10 cellular contexts compared by ENCODE assay signal in the genomic region with DNA sequence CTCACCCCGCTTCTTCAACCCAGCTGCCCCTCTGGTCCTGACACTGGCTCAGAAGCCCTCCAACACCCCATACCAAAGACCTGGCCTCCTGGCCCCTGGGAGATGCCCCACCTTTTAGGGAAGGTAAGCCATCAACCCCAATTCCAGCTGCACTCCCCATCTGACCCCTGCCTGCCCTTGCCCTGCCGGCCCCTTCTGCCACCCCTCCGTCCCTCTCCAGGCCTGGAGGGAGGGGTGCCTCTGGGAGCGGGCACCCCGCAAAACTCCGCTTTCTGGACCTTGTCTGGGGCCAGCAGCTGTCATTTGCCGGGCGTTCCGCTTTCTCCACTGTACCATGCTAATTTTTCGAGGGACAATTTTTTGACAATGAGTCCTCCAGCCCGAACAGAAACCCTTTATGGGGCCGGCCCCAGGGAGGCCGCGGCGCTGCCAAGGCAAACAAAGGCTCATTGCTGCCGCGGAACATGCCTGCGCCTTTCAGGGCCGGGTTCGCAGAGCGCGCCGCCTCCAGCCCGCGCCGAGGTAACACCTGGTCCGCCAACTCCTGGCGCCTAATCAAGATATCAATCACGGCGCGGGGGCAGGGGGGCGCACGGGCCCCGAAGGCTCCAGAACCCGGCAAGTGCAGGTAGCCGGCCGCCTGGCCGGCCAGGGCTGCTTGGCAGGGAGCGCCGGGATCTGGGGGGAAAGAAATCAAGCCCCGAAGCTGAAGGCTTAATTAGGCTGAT.
DNase-seq lines count a peak whose midpoint lies in the region; ATAC-seq, FAIRE-seq and TF ChIP-seq lines count a peak whose summit lies in the region.
"Had no signal": no experiment of that assay in that cellular context is flagged by ENCODE, and none has a peak within 500 bp of the region (broad histone marks: within the 10 kb centered on the region; RNA-seq: fewer than 3 reads in every experiment).

No MANE protein-coding gene starts in this region.

- intact Hi-C loops in mammary epithelial cell (cut with micrococcal nuclease) (no loop called here), kidney (cut with DNase I) (no loop called here), stomach (cut with DNase I; ENCODE audit: low total_unique reads) (no loop called here)

- no peak for TF ChIP-seq EP300 in stomach (IDR thresholded peaks at IDR 0.05)

- WGBS in mammary epithelial cell (ENCODE audit: low coverage, missing lambda C conversion rate): 11% methylated on average over 19 of the region's 41 CpGs
- WGBS in stomach, 5 donors: 6 to 7% (median 6%) methylated on average over 29 to 41 of the region's 41 CpGs

- H3K27ac ChIP-seq in mammary epithelial cell (ENCODE audit: insufficient read depth, low read depth, low read length): no peak overlapping the region
- no peak overlapping the region for H3K27ac ChIP-seq in kidney (ENCODE audit: low read depth in 2 of 2, low read length in 2 of 2)
- H3K27ac ChIP-seq in stomach: peak overlapping the region; percentile 75 to 84 (median 80)
- H3K27ac ChIP-seq: SK-N-MC had no signal

- CTCF ChIA-PET in mammary epithelial cell (lab: Charles Lee; ENCODE audit: low non-redundant PET): no interaction called here

- no peaks in the 10 kb centered on the region for H4K20me1 ChIP-seq in mammary epithelial cell (ENCODE audit: insufficient read depth, low read length)

- H3K4me2 ChIP-seq in mammary epithelial cell (ENCODE audit: insufficient read depth, low read depth, low read length): peak overlapping the region; percentile 78

- no peaks in the 10 kb centered on the region for H3K36me3 ChIP-seq in mammary epithelial cell (ENCODE audit: insufficient read depth, low read length)
- no peaks in the 10 kb centered on the region for H3K36me3 ChIP-seq in kidney (ENCODE audit: control insufficient read depth in 1 of 2, insufficient read depth in 2 of 2, low read length in 2 of 2)
- no peaks in the 10 kb centered on the region for H3K36me3 ChIP-seq in stomach

- H3K27me3 ChIP-seq in mammary epithelial cell (ENCODE audit: insufficient read depth, low read length) (peaks cover 2% of the 10 kb centered on the region), stomach (peaks cover 4 to 64% (median 18%) of the 10 kb centered on the region in 3 donors)

- TF ChIP-seq CTCF in mammary epithelial cell (conservative IDR thresholded peaks at IDR 0.05 in 1 of 2, IDR thresholded peaks at IDR 0.05 in 1 of 2; ENCODE audit: extremely low read depth in 1 of 2, insufficient read depth in 1 of 2, low read depth in 1 of 2, low read length in 2 of 2): peak in 1 of 2 donors; percentile 18
- TF ChIP-seq CTCF in kidney (IDR thresholded peaks at IDR 0.05; ENCODE audit: borderline replicate concordance, extremely low read depth, insufficient read depth): no peak
- no peak for TF ChIP-seq CTCF in stomach (IDR thresholded peaks at IDR 0.05)

- FAIRE-seq in kidney (lab: Jason Lieb, UNC) (no peak), HTR-8/SVneo (lab: Jason Lieb, UNC) (no peak)

- H3K4me3 ChIP-seq in mammary epithelial cell (replicated peaks in 1 of 3; ENCODE audit: insufficient read depth in 1 of 3, low read depth in 2 of 3, low read length in 3 of 3) (peak overlapping the region in 2 of 3 experiments; percentile 12 to 16), kidney (ENCODE audit: low read length in 2 of 2) (peak overlapping the region in 1 of 2 donors; percentile 59), stomach (peak overlapping the region; percentile 36 to 45 (median 39))
- H3K4me3 ChIP-seq: SK-N-MC had no signal

- dilution Hi-C loops in mammary epithelial cell (cut with HindIII; ENCODE audit: low sequenced_read_pairs): no loop called here

- no peak for TF ChIP-seq POLR2A in stomach (IDR thresholded peaks at IDR 0.05)

- H3K9me3 ChIP-seq in mammary epithelial cell (replicated peaks; ENCODE audit: insufficient read depth, low read length) (no peaks in the 10 kb centered on the region), kidney (ENCODE audit: control insufficient read depth in 1 of 2, low read length in 2 of 2) (no peaks in the 10 kb centered on the region), stomach (no peaks in the 10 kb centered on the region)

- DNase-seq in activated effector memory CD4-positive, alpha-beta T cell treated with anti-CD3 and anti-CD28 coated beads, Interleukin-2, amount 50 U/mL, for 16 hours: peak; percentile 2
- no peak for DNase-seq in activated effector memory CD4-positive, alpha-beta T cell treated with Interleukin-2 at 50 U/mL for 16 hours
- DNase-seq in mammary epithelial cell (peak; percentile 48), kidney (peak; percentile 80), stomach (peak; percentile 88), NCI-H128 (lab: John Stamatoyannopoulos, UW; ENCODE audit: unreplicated experiment) (no peak), HTR-8/SVneo (ENCODE audit: insufficient read length, low spot score) (no peak)
- DNase-seq: DND-41 had no signal

- in situ Hi-C loops in mammary epithelial cell (cut with MboI; ENCODE audit: low sequenced_read_pairs in 2 of 2): no loop called here

- BruUV-seq in mammary epithelial cell (replicated peaks; lab: Mats Ljungman, UMichigan): no TSS peak

- H3K4me1 ChIP-seq in mammary epithelial cell (ENCODE audit: insufficient read depth, low read length): peaks cover 10% of the 10 kb centered on the region
- peaks cover 0 to 5% of the 10 kb centered on the region in 2 donors for H3K4me1 ChIP-seq in kidney (ENCODE audit: control insufficient read depth in 1 of 2, insufficient read depth in 1 of 2, low read depth in 1 of 2, low read length in 2 of 2)
- H3K4me1 ChIP-seq in stomach: peaks cover 18 to 25% (median 21%) of the 10 kb centered on the region in 4 donors

- no peaks in the 10 kb centered on the region for H3K79me2 ChIP-seq in mammary epithelial cell (ENCODE audit: insufficient read depth, low read length)

- H3K9ac ChIP-seq in mammary epithelial cell (ENCODE audit: insufficient read depth, low read length) (no peak overlapping the region), kidney (ENCODE audit: low read length in 2 of 2) (peak overlapping the region in 1 of 2 donors; percentile 34)

- no peak for ATAC-seq in GM21526 (IDR thresholded peaks at IDR 0.05; ENCODE audit: low FRiP score, unreplicated experiment)

- H2AFZ ChIP-seq in mammary epithelial cell (ENCODE audit: low read depth, low read length): peak overlapping the region; percentile 74

Comparison
In these comparisons a context has a peak if more than half of its experiments do, and no peak if none do; other contexts are left out.
1. DNase-seq: peak in activated effector memory CD4-positive, alpha-beta T cell treated with anti-CD3 and anti-CD28 coated beads, Interleukin-2, amount 50 U/mL, for 16 hours (single experiment), mammary epithelial cell (single experiment), kidney (single experiment) and stomach (single experiment); none in activated effector memory CD4-positive, alpha-beta T cell treated with Interleukin-2 at 50 U/mL for 16 hours (single experiment), NCI-H128 (single experiment) and HTR-8/SVneo (single experiment).
2. H3K27ac ChIP-seq: peak in stomach (5 of 5); none in mammary epithelial cell (single experiment) and kidney (0 of 2).